Comparison of ENCODE assay signal across 8 cellular contexts in the genomic region with DNA sequence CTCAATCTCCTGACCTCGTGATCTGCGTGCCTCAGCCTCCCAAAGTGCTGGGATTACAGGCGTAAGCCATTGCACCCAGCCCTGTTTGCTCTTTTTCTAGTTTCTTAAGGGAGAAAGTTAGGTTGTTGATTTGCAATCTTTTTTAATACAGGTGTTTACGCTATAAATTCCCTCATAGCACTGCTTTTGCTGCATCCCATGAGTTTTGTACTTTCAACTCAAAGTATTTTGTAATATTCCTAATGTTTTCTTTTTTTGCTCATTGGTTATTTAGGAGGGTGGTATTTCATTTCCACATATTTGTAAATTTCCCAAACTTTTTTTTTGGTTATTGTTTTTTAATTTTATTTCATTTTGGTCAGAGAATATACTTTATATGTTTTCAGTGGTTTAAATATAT.
"Had no signal": no experiment of that assay in that cellular context is flagged by ENCODE, and none has a peak within 500 bp of the region (broad histone marks: within the 10 kb centered on the region; RNA-seq: fewer than 3 reads in every experiment).

No MANE protein-coding gene starts in this region.

- ATAC-seq: GM12878 had no signal

- H3K4me3 ChIP-seq: GM12878 had no signal

- FAIRE-seq: G401.6, GM12878, GM12891, GM12892, GM18507, GM19239 had no signal

- DNase-seq: GDM1, GF-D8 had no signal
